In the genomic region with DNA sequence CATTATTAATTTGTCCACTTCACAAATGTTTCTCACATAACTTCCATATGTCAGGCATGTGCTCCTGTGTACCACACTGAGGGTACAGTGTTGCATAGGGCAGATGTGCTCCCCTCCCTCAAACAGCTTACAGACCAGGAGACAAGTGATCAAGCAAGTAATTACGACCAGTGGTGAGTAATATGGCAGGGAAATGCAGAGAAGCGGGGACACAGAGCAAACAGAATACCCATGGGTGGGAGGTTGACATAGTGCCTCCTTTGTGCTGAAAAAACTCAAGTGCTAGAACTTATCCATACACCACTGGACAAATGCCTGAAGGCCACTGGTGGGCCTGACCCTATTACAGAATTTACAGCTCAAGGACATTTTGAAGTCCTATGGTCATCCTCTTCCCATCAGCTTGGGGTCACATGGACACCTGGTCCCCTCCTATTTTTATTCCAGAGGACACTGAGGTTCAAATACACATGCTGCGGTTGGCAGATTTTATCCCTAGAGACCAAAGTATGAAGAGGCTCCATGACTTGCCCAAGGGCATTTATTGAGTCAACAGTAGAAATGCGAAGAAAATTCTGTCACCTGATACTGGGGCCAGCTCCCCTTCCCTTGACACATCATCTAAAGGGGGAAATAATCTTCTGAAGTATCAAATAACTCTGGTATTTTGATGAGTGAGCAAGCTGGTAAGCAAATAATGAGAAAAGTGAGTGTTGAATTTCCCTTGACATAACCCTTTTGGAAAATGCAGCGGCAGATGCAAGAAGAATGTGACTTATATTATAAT, we compare ENCODE assay signal across 13 cellular contexts.
A peak's percentile ranks its signal among the peaks of the same experiment; 100 is the strongest.
DNase-seq lines count a peak whose midpoint lies in the region; ATAC-seq and TF ChIP-seq lines count a peak whose summit lies in the region.
"Had no signal": no experiment of that assay in that cellular context is flagged by ENCODE, and none has a peak within 500 bp of the region (broad histone marks: within the 10 kb centered on the region; RNA-seq: fewer than 3 reads in every experiment).

No MANE protein-coding gene starts in this region.

- no peak for TF ChIP-seq POLR2A in body of pancreas (IDR thresholded peaks at IDR 0.05)

- ATAC-seq in body of pancreas, result no peak
- no peak for ATAC-seq in activated T-cell treated with anti-CD3 and anti-CD28 coated beads, Interleukin-2, amount 50 U/mL, for 72 hours (replicated peaks in 1 of 2)
- ATAC-seq: activated CD4-positive, CD25-positive, alpha-beta regulatory T cell treated with anti-CD3 and anti-CD28 coated beads, Interleukin-2, amount 50 U/mL, for 24 hours had no signal

- TF ChIP-seq CTCF in body of pancreas (IDR thresholded peaks at IDR 0.05), result no peak
- TF ChIP-seq CTCF in nephron (IDR thresholded peaks at IDR 0.05; ENCODE audit: unreplicated experiment in 3 of 3), result no peak

- peaks cover 64% of the 10 kb centered on the region for H3K4me1 ChIP-seq in body of pancreas

- no peaks in the 10 kb centered on the region for H3K36me3 ChIP-seq in body of pancreas (replicated peaks in 1 of 2; ENCODE audit: insufficient read depth in 1 of 2, low read depth in 2 of 2)

- H3K4me3 Mint-ChIP-seq in nephron, result no peak overlapping the region
- H3K4me3 Mint-ChIP-seq in activated T-cell treated with anti-CD3 and anti-CD28 coated beads, Interleukin-2, amount 50 U/mL, for 72 hours, result no peak overlapping the region
- H3K4me3 Mint-ChIP-seq: brain had no signal

- peak overlapping the region in 2 of 3 experiments; percentile 64 to 66 for H3K27ac Mint-ChIP-seq in nephron
- H3K27ac Mint-ChIP-seq in activated T-cell treated with anti-CD3 and anti-CD28 coated beads, Interleukin-2, amount 50 U/mL, for 72 hours, result no peak overlapping the region

- peaks cover 17% of the 10 kb centered on the region for H3K9me3 Mint-ChIP-seq in nephron
- H3K9me3 Mint-ChIP-seq in activated T-cell treated with anti-CD3 and anti-CD28 coated beads, Interleukin-2, amount 50 U/mL, for 72 hours, result no peaks in the 10 kb centered on the region

- no peaks in the 10 kb centered on the region for H3K27me3 ChIP-seq in body of pancreas

- DNase-seq in HPDE6-E6E7 (ENCODE audit: extremely low spot score) (peak; percentile 49), NCI-H226 (peak; percentile 37), body of pancreas (no peak), cardiac septum (ENCODE audit: low spot score) (no peak), Ammon's horn (ENCODE audit: low spot score) (no peak), hepatic stellate cell (ENCODE audit: low spot score) (no peak)
- DNase-seq in activated T-cell treated with anti-CD3 and anti-CD28 coated beads, Interleukin-2, amount 50 U/mL, for 72 hours, result no peak
- DNase-seq: midbrain, MV-4-11, Right ventricle myocardium superior had no signal

- WGBS in body of pancreas, 2 donors, result 74 to 80% methylated on average over 5 of the region's 5 CpGs

- H3K4me1 Mint-ChIP-seq in nephron, result peaks cover 27% of the 10 kb centered on the region
- no peaks in the 10 kb centered on the region for H3K4me1 Mint-ChIP-seq in activated T-cell treated with anti-CD3 and anti-CD28 coated beads, Interleukin-2, amount 50 U/mL, for 72 hours (ENCODE audit: low read depth)

- peak overlapping the region; percentile 1 to 46 (median 32) for H3K27ac ChIP-seq in body of pancreas

- H3K9me3 ChIP-seq in body of pancreas, result no peaks in the 10 kb centered on the region

- H3K27me3 Mint-ChIP-seq in nephron (ENCODE audit: low read depth), result no peaks in the 10 kb centered on the region
- H3K27me3 Mint-ChIP-seq in activated T-cell treated with anti-CD3 and anti-CD28 coated beads, Interleukin-2, amount 50 U/mL, for 72 hours (ENCODE audit: low read depth), result peaks cover 21% of the 10 kb centered on the region
- H3K27me3 Mint-ChIP-seq: brain had no signal

- no peak overlapping the region for H3K4me3 ChIP-seq in body of pancreas

- H3K36me3 Mint-ChIP-seq in nephron (ENCODE audit: low read depth), result peaks cover 10% of the 10 kb centered on the region
- no peaks in the 10 kb centered on the region for H3K36me3 Mint-ChIP-seq in activated T-cell treated with anti-CD3 and anti-CD28 coated beads, Interleukin-2, amount 50 U/mL, for 72 hours (ENCODE audit: insufficient read depth in 2 of 2)
- H3K36me3 Mint-ChIP-seq: brain had no signal

- intact Hi-C loops in body of pancreas (cut with DNase I), result no loop called here
- intact Hi-C loops in cardiac septum (cut with DNase I), result no loop called here

Comparison
In these comparisons a context has a peak if more than half of its experiments do, and no peak if none do; other contexts are left out.
1. DNase-seq: peak in HPDE6-E6E7 (single experiment) and NCI-H226 (single experiment); none in body of pancreas (0 of 4), activated T-cell treated with anti-CD3 and anti-CD28 coated beads, Interleukin-2, amount 50 U/mL, for 72 hours (0 of 2), cardiac septum (single experiment), Ammon's horn (single experiment) and hepatic stellate cell (single experiment).